Comparison of ENCODE assay signal across 20 cellular contexts in the genomic region with DNA sequence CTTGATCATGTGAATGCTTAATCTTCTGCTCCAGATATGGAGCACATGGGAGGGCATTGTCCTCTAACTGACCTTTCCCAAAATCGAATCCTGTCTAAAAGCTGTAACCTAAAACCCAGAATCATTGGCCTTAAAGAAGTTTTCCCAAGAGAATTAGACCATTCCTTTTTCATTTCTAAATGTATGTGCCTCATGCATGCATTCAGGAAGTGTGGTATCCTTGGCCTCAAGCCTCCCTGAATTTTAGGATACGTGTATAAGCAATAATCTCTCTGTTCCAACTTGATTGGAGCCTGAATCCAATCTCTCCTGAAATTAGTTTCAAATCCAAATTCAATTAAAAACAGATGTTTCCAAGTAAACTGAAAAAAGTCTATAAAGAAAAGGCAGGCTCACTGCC.
"Had no signal": no experiment of that assay in that cellular context is flagged by ENCODE, and none has a peak within 500 bp of the region (broad histone marks: within the 10 kb centered on the region; RNA-seq: fewer than 3 reads in every experiment).

No MANE protein-coding gene starts in this region.

- H3K9me3 ChIP-seq: ascending aorta, body of pancreas had no signal

- H3K27ac ChIP-seq: ascending aorta, body of pancreas had no signal

- H3K4me1 ChIP-seq: ascending aorta, body of pancreas had no signal

- H3K27me3 ChIP-seq: ascending aorta, body of pancreas had no signal

- H3K4me3 ChIP-seq: ascending aorta, body of pancreas, K562 had no signal

- FAIRE-seq: bronchial epithelial cell, K562 had no signal

- H3K36me3 ChIP-seq: ascending aorta had no signal

- ATAC-seq: activated CD8-positive, alpha-beta memory T cell treated with anti-CD3 and anti-CD28 coated beads, Interleukin-2, amount 10 ng/mL, durations not matched to agents 7 days and 5 days; body of pancreas; K562 had no signal

- DNase-seq: activated CD4-positive, alpha-beta T cell treated with anti-CD3 and anti-CD28 coated beads, Interleukin-2, amount 10 ng/mL, durations not matched to agents 24 days and 14 days; activated CD4-positive, alpha-beta T cell treated with anti-CD3 and anti-CD28 coated beads, Interleukin-2, amount 50 U/mL, for 48 hours; activated CD4-positive, CD25-positive, alpha-beta regulatory T cell treated with anti-CD3 and anti-CD28 coated beads, Interleukin-2, amount 50 U/mL, for 72 hours; activated CD8-positive, alpha-beta memory T cell treated with anti-CD3 and anti-CD28 coated beads, Interleukin-2, amount 10 ng/mL, durations not matched to agents 7 days and 5 days; activated effector memory CD4-positive, alpha-beta T cell treated with Interleukin-2 at 50 U/mL for 16 hours; activated naive CD4-positive, alpha-beta T cell; activated T-cell treated with anti-CD3 and anti-CD28 coated beads, Interleukin-2, amount 50 U/mL, for 24 hours; amniotic stem cell; body of pancreas; central memory CD4-positive, alpha-beta T cell; NCI-H1092; NCI-H1417; NCI-H1930; NCI-H446; NCI-H524; SHP77 treated with DMSO at 0.1 percent for 48 hours; SW 1271 had no signal
